1 cellular context compared by ENCODE assay signal in the genomic region with DNA sequence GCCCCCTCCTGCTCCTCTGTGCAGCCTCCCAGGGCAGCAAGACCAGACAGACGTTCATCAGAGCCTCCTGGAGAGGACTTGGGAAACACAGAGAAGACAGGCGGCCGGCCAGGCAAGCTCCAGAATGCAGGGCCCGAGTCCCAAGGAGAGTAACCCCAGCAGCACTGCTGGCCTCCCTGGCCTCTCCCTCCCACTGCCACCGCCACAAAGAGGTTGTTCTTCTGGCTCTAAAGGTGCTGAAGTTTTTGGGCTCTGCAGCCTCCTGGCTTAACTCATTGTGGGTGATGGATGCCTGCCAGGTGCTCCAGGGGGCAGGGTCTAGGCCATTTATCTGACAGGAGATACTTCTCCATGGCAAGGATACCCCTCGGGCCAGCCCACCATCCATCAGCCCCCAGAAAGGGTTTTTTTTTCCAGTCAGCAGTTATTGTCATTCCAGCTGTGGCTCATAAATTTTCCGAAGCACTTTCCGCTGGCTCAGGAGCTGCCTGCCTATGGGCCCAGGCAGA.
TF ChIP-seq lines count a peak whose summit lies in the region.

No MANE protein-coding gene starts in this region.

TF ChIP-seq in Ishikawa, 13 proteins besides CTCF, POLR2A, EP300 and RAD21 (continued from another document):
- TF ChIP-seq, protein P1, sequence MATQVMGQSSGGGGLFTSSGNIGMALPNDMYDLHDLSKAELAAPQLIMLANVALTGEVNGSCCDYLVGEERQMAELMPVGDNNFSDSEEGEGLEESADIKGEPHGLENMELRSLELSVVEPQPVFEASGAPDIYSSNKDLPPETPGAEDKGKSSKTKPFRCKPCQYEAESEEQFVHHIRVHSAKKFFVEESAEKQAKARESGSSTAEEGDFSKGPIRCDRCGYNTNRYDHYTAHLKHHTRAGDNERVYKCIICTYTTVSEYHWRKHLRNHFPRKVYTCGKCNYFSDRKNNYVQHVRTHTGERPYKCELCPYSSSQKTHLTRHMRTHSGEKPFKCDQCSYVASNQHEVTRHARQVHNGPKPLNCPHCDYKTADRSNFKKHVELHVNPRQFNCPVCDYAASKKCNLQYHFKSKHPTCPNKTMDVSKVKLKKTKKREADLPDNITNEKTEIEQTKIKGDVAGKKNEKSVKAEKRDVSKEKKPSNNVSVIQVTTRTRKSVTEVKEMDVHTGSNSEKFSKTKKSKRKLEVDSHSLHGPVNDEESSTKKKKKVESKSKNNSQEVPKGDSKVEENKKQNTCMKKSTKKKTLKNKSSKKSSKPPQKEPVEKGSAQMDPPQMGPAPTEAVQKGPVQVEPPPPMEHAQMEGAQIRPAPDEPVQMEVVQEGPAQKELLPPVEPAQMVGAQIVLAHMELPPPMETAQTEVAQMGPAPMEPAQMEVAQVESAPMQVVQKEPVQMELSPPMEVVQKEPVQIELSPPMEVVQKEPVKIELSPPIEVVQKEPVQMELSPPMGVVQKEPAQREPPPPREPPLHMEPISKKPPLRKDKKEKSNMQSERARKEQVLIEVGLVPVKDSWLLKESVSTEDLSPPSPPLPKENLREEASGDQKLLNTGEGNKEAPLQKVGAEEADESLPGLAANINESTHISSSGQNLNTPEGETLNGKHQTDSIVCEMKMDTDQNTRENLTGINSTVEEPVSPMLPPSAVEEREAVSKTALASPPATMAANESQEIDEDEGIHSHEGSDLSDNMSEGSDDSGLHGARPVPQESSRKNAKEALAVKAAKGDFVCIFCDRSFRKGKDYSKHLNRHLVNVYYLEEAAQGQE (IDR thresholded peaks at IDR 0.05; ENCODE audit: low read depth) = no peak
- TF ChIP-seq TEAD4 (IDR thresholded peaks at IDR 0.05) (peak; percentile 74), FOXM1 (IDR thresholded peaks at IDR 0.05; ENCODE audit: borderline replicate concordance, low read depth) (peak; percentile 92)
TF ChIP-seq in Ishikawa: peak in this region for 5.
